Comparison of ENCODE assay signal across 22 cellular contexts in genomic region chr4:15317246-15317645, GRCh38.
DNase-seq lines count a peak whose midpoint lies in the region; ATAC-seq and TF ChIP-seq lines count a peak whose summit lies in the region.
"Had no signal": no experiment of that assay in that cellular context is flagged by ENCODE, and none has a peak within 500 bp of the region (broad histone marks: within the 10 kb centered on the region; RNA-seq: fewer than 3 reads in every experiment).

No MANE protein-coding gene starts in this region.

- H3K9ac ChIP-seq in IMR-90 (ENCODE audit: low read depth, low read length) (no peak overlapping the region), SK-N-SH (no peak overlapping the region)
- H3K9ac ChIP-seq: BLaER1, KMS-11 had no signal

- H3K56ac ChIP-seq in IMR-90 (ENCODE audit: extremely low read depth, insufficient read depth, low read length), result no peak overlapping the region

- no peak overlapping the region for H3K18ac ChIP-seq in IMR-90 (ENCODE audit: low read depth, low read length)

- H3K9me2 ChIP-seq in SK-N-SH, result no peaks in the 10 kb centered on the region

- peak; percentile 55 for DNase-seq in IMR-90
- DNase-seq in SK-N-SH, result no peak
- peak; percentile 6 for DNase-seq in fibroblast of gingiva (ENCODE audit: low read depth)
- DNase-seq in myocyte (ENCODE audit: low read depth), result peak; percentile 42
- no peak for DNase-seq in activated CD8-positive, alpha-beta memory T cell treated with anti-CD3 and anti-CD28 coated beads, Interleukin-2, amount 10 ng/mL, durations not matched to agents 7 days and 5 days
- DNase-seq in omental fat pad (ENCODE audit: low spot score), result no peak
- DNase-seq in stimulated activated CD4-positive, alpha-beta T cell treated with anti-CD3 and anti-CD28 coated beads, Interleukin-12 subunit alpha, Interleukin-12 subunit beta, amount 100 ng/mL, for 4 hours, result no peak
- no peak for DNase-seq in AG08396 (ENCODE audit: low spot score)
- DNase-seq: CD8-positive, alpha-beta T cell; DND-41; NCI-H1092; NCI-H146; NCI-H2029; NCI-H226; NCI-H510A treated with DMSO at 0.1 percent for 48 hours; NCI-H748 treated with DMSO at 0.1 percent for 48 hours; PC-9 had no signal

- H2AFZ ChIP-seq in IMR-90 (replicated peaks; ENCODE audit: low read length, poor library complexity), result no peak overlapping the region
- no peak overlapping the region for H2AFZ ChIP-seq in SK-N-SH (ENCODE audit: low read depth)
- H2AFZ ChIP-seq: PC-9 had no signal

- in situ Hi-C loops in IMR-90 (cut with MboI; ENCODE audit: low sequenced_read_pairs), result no loop called here

- no peak overlapping the region for H3K27ac ChIP-seq in IMR-90 (ENCODE audit: insufficient read depth, low read length)
- no peak overlapping the region for H3K27ac ChIP-seq in SK-N-SH (ENCODE audit: low read depth in 2 of 2, low read length in 1 of 2)
- H3K27ac ChIP-seq: A549, BLaER1, KMS-11, PC-9, RWPE1 had no signal

- H4K91ac ChIP-seq in IMR-90 (ENCODE audit: insufficient read depth, low read depth, low read length), result no peak overlapping the region

- no peaks in the 10 kb centered on the region for H3K27me3 ChIP-seq in IMR-90 (ENCODE audit: control insufficient read depth, insufficient read depth, low read length)
- H3K27me3 ChIP-seq in SK-N-SH (ENCODE audit: insufficient read depth), result no peaks in the 10 kb centered on the region
- H3K27me3 ChIP-seq: BLaER1 had no signal

- no peak overlapping the region for H3K14ac ChIP-seq in IMR-90 (replicated peaks; ENCODE audit: low read depth, low read length)

- no TSS peak for BruUV-seq in IMR-90 (replicated peaks; lab: Mats Ljungman, UMichigan)

- no peak overlapping the region for H3K4ac ChIP-seq in IMR-90 (ENCODE audit: low read depth, low read length)

- peaks cover 10% of the 10 kb centered on the region for H3K27me3 Mint-ChIP-seq in activated CD8-positive, alpha-beta memory T cell treated with anti-CD3 and anti-CD28 coated beads, Interleukin-2, amount 10 ng/mL, durations not matched to agents 7 days and 5 days

- H3K23ac ChIP-seq in IMR-90 (ENCODE audit: low read depth, low read length), result no peak overlapping the region

- no peaks in the 10 kb centered on the region for H3K9me3 Mint-ChIP-seq in activated CD8-positive, alpha-beta memory T cell treated with anti-CD3 and anti-CD28 coated beads, Interleukin-2, amount 10 ng/mL, durations not matched to agents 7 days and 5 days (ENCODE audit: low read depth)
- H3K9me3 Mint-ChIP-seq: CD8-positive, alpha-beta T cell had no signal

- H3K4me3 ChIP-seq in IMR-90 (ENCODE audit: insufficient read depth, low read depth, low read length) (no peak overlapping the region), SK-N-SH (ENCODE audit: low read depth in 2 of 2, low read length in 1 of 2) (no peak overlapping the region)
- H3K4me3 ChIP-seq: A549, BLaER1, GM12878, PC-9 had no signal

- no peaks in the 10 kb centered on the region for H3K9me1 ChIP-seq in IMR-90 (ENCODE audit: insufficient read depth, low read length)

- TF ChIP-seq EP300 in SK-N-SH (IDR thresholded peaks at IDR 0.05; ENCODE audit: borderline replicate concordance in 1 of 2, low read depth in 1 of 2, low read length in 1 of 2), result no peak

- H3K36me3 ChIP-seq in IMR-90 (ENCODE audit: control insufficient read depth, insufficient read depth, low read length) (no peaks in the 10 kb centered on the region), SK-N-SH (replicated peaks in 1 of 2; ENCODE audit: control insufficient read depth in 1 of 2, insufficient read depth in 2 of 2, low read length in 1 of 2) (no peaks in the 10 kb centered on the region)
- H3K36me3 ChIP-seq: BLaER1 had no signal

- H3K4me1 ChIP-seq in IMR-90 (ENCODE audit: control insufficient read depth, insufficient read depth, low read length) (peaks cover 4% of the 10 kb centered on the region; the same call in 1 of the 2 replicates), SK-N-SH (ENCODE audit: control insufficient read depth in 1 of 2, insufficient read depth in 2 of 2, low read depth in 1 of 2, low read length in 1 of 2) (peaks cover 0 to 3% of the 10 kb centered on the region in 2 experiments; a peak in 2 of 4 replicates)
- H3K4me1 ChIP-seq: A549, BLaER1 had no signal

- no peaks in the 10 kb centered on the region for H4K20me1 ChIP-seq in IMR-90 (ENCODE audit: insufficient read depth, low read length)
- H4K20me1 ChIP-seq in SK-N-SH (ENCODE audit: insufficient read depth), result no peaks in the 10 kb centered on the region
- H4K20me1 ChIP-seq: BLaER1 had no signal

- no peak overlapping the region for H2AK5ac ChIP-seq in IMR-90 (ENCODE audit: low read depth, low read length)

- H3K4me3 Mint-ChIP-seq in activated CD8-positive, alpha-beta memory T cell treated with anti-CD3 and anti-CD28 coated beads, Interleukin-2, amount 10 ng/mL, durations not matched to agents 7 days and 5 days, result no peak overlapping the region
- H3K4me3 Mint-ChIP-seq: CD8-positive, alpha-beta T cell had no signal

- H3K36me3 Mint-ChIP-seq in activated CD8-positive, alpha-beta memory T cell treated with anti-CD3 and anti-CD28 coated beads, Interleukin-2, amount 10 ng/mL, durations not matched to agents 7 days and 5 days, result no peaks in the 10 kb centered on the region
- H3K36me3 Mint-ChIP-seq: CD8-positive, alpha-beta T cell had no signal

- H3K79me1 ChIP-seq in IMR-90 (ENCODE audit: low read depth in 1 of 2, low read length in 2 of 2), result no peaks in the 10 kb centered on the region

- TF ChIP-seq POLR2A in IMR-90 (IDR thresholded peaks at IDR 0.05; ENCODE audit: low read depth, low read length), result no peak

- no peaks in the 10 kb centered on the region for H3F3A ChIP-seq in SK-N-SH (replicated peaks; ENCODE audit: insufficient read depth)

- no peak overlapping the region for H3K4me2 ChIP-seq in IMR-90 (ENCODE audit: low read depth, low read length)
- no peak overlapping the region for H3K4me2 ChIP-seq in SK-N-SH
- H3K4me2 ChIP-seq: A549, BLaER1, KMS-11, PC-9 had no signal

- peak; percentile 42 for ATAC-seq in IMR-90 (ENCODE audit: low read depth)
- ATAC-seq in activated CD8-positive, alpha-beta memory T cell treated with anti-CD3 and anti-CD28 coated beads, Interleukin-2, amount 10 ng/mL, durations not matched to agents 7 days and 5 days, result no peak
- ATAC-seq in omental fat pad (ENCODE audit: low FRiP score), result no peak
- ATAC-seq: A549; CD8-positive, alpha-beta T cell; GM12878 had no signal

- intact Hi-C loops in IMR-90 (cut with micrococcal nuclease), result no loop called here

- TF ChIP-seq RAD21 in IMR-90 (IDR thresholded peaks at IDR 0.05; ENCODE audit: low read length), result no peak
- TF ChIP-seq RAD21 in SK-N-SH (IDR thresholded peaks at IDR 0.05; ENCODE audit: low read length), result no peak

- no peaks in the 10 kb centered on the region for H3K4me1 Mint-ChIP-seq in activated CD8-positive, alpha-beta memory T cell treated with anti-CD3 and anti-CD28 coated beads, Interleukin-2, amount 10 ng/mL, durations not matched to agents 7 days and 5 days

- H2AK9ac ChIP-seq in IMR-90 (replicated peaks; ENCODE audit: low read depth, low read length, poor library complexity), result no peak overlapping the region

- no CpG with 5 or more reads among the region's 3 CpGs for WGBS in IMR-90 (ENCODE audit: extremely low coverage in 2 of 2, insufficient read length in 1 of 2), 2 experiments
- 82% methylated on average over 3 of the region's 3 CpGs for WGBS in SK-N-SH (ENCODE audit: low lambda C conversion rate)

- H4K8ac ChIP-seq in IMR-90 (ENCODE audit: low read depth in 2 of 2, low read length in 2 of 2), result no peak overlapping the region

- dilution Hi-C loops in IMR-90 (cut with HindIII; ENCODE audit: low sequenced_read_pairs, unreplicated experiment), result no loop called here

- CTCF ChIA-PET in IMR-90 (lab: Yijun Ruan, JAX) (interaction anchor here (0.5 to 1.4 kb wide), 4 partner anchors 9 to 152 kb away, joined by 3 read pairs; no protein-coding TSS in a partner anchor), SK-N-SH (lab: Yijun Ruan, JAX) (no interaction called here)
- CTCF ChIA-PET in activated CD8-positive, alpha-beta memory T cell treated with anti-CD3 and anti-CD28 coated beads, Interleukin-2, amount 10 ng/mL, durations not matched to agents 7 days and 5 days (lab: Charles Lee), result no interaction called here

- H2BK20ac ChIP-seq in IMR-90 (ENCODE audit: low read depth, low read length), result no peak overlapping the region

- H2BK15ac ChIP-seq in IMR-90 (ENCODE audit: low read depth, low read length), result no peak overlapping the region

- H3K27ac Mint-ChIP-seq in activated CD8-positive, alpha-beta memory T cell treated with anti-CD3 and anti-CD28 coated beads, Interleukin-2, amount 10 ng/mL, durations not matched to agents 7 days and 5 days, result no peak overlapping the region
- H3K27ac Mint-ChIP-seq: CD8-positive, alpha-beta T cell had no signal

- no peak overlapping the region for H2BK120ac ChIP-seq in IMR-90 (ENCODE audit: low read depth, low read length)

- POLR2A ChIA-PET in IMR-90 (lab: Charles Lee; ENCODE audit: unreplicated experiment), result no interaction called here
- POLR2A ChIA-PET in SK-N-SH (lab: Yijun Ruan, JAX), result no interaction called here

- no peaks in the 10 kb centered on the region for H3K79me2 ChIP-seq in SK-N-SH (ENCODE audit: insufficient read depth)

- TF ChIP-seq CTCF in IMR-90 (conservative IDR thresholded peaks at IDR 0.05; ENCODE audit: low read depth, low read length) (no peak), SK-N-SH (IDR thresholded peaks at IDR 0.05) (no peak), omental fat pad (IDR thresholded peaks at IDR 0.05) (no peak)

- no peak overlapping the region for H2BK5ac ChIP-seq in IMR-90 (ENCODE audit: low read depth, low read length, poor library complexity, severe bottlenecking)

- H3K9me3 ChIP-seq in IMR-90 (ENCODE audit: control insufficient read depth, insufficient read depth, low read length) (no peaks in the 10 kb centered on the region), SK-N-SH (no peaks in the 10 kb centered on the region)
- H3K9me3 ChIP-seq: A549, BLaER1 had no signal

- H4K5ac ChIP-seq in IMR-90 (ENCODE audit: low read depth, low read length), result no peak overlapping the region

TF ChIP-seq in IMR-90, 13 proteins besides CTCF, POLR2A, EP300 and RAD21 (continues in another document):
- TF ChIP-seq FOS (IDR thresholded peaks at IDR 0.05; ENCODE audit: low read depth, low read length) (no peak), RFX5 (IDR thresholded peaks at IDR 0.05; ENCODE audit: low read depth, low read length) (no peak), CEBPB (IDR thresholded peaks at IDR 0.05; ENCODE audit: low read depth, low read length) (no peak), NFE2L2 (IDR thresholded peaks at IDR 0.05; ENCODE audit: low read depth, low read length) (no peak)

TF ChIP-seq in SK-N-SH, 30 proteins besides CTCF, POLR2A, EP300 and RAD21:
- TF ChIP-seq EZH2phosphoT487 (IDR thresholded peaks at IDR 0.05; ENCODE audit: borderline replicate concordance, low read depth), result no peak
- TF ChIP-seq TCF12 (IDR thresholded peaks at IDR 0.05), result 0 out of 2 replicates have a peak, but pooled peaks have one; percentile 12

Comparison
In these comparisons a context has a peak if more than half of its experiments do, and no peak if none do; other contexts are left out.
1. DNase-seq: peak in IMR-90 (single experiment), fibroblast of gingiva (single experiment) and myocyte (single experiment); none in SK-N-SH (single experiment), activated CD8-positive, alpha-beta memory T cell treated with anti-CD3 and anti-CD28 coated beads, Interleukin-2, amount 10 ng/mL, durations not matched to agents 7 days and 5 days (single experiment), omental fat pad (single experiment), stimulated activated CD4-positive, alpha-beta T cell treated with anti-CD3 and anti-CD28 coated beads, Interleukin-12 subunit alpha, Interleukin-12 subunit beta, amount 100 ng/mL, for 4 hours (single experiment) and AG08396 (single experiment).